1 cellular context compared by ENCODE assay signal in the genomic region with DNA sequence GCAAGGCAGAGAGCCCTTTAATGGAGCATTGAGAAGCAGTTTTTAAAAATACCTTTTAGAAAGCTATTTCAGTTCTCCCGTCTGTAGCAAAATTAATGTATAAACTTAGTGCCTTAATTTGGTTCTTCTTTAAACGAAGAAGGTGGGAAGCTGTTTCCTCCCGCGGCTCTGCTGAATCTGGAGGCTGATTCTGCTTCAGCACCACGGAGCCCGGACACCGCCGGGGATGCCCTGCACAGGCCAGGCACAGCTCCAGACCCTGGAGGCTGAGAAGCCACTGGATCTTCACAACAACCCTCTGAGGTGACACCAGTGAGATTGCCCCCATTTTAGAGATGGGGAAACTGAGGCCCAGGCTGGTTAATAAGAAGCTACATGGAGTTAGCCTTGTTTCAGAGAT.
TF ChIP-seq lines count a peak whose summit lies in the region.

No MANE protein-coding gene starts in this region.

TF ChIP-seq in K562, 482 proteins besides CTCF, POLR2A, EP300 and RAD21:
- TF ChIP-seq, protein P1, sequence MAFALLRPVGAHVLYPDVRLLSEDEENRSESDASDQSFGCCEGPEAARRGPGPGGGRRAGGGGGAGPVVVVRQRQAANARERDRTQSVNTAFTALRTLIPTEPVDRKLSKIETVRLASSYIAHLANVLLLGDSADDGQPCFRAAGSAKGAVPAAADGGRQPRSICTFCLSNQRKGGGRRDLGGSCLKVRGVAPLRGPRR (CRISPR knock-in tag; IDR thresholded peaks at IDR 0.05), result no peak
- 0 out of 2 replicates have a peak, but pooled peaks have one; percentile 21 for TF ChIP-seq BCOR (IDR thresholded peaks at IDR 0.05)
